ENCODE assay signal across 11 cellular contexts in the genomic region with DNA sequence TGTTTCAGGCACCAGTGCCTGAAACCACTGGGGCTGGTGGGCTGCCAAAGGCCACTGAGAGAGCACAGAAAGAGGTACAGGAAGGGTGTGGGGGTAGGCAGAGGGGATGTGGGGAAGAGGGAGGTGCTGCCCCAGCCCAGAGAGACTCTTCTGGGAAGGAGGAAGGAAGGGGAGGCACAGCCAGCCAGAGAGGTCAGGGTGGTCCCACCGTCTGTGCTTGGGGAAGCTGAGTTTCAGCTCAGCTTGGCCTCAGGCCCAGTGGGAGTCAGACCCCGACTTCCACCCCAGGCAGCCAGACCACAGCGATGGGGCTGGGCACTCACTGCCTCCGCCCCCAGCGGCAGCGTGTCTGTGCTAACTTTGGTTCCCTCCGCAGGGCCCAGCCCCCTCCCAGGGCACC. TPM values are rescaled to one million over a fixed set of nuclear protein-coding genes. Genes with fewer than 3 reads are reported as not detected.
DNase-seq lines count a peak whose midpoint lies in the region; ATAC-seq and TF ChIP-seq lines count a peak whose summit lies in the region.
"Had no signal": no experiment of that assay in that cellular context is flagged by ENCODE, and none has a peak within 500 bp of the region (broad histone marks: within the 10 kb centered on the region; RNA-seq: fewer than 3 reads in every experiment).

No MANE protein-coding gene starts in this region.

- no peak overlapping the region for H3K4me3 ChIP-seq in osteoblast (ENCODE audit: insufficient read depth, low read length)
- no peak overlapping the region for H3K4me3 ChIP-seq in MG63

- H3K79me2 ChIP-seq in osteoblast (ENCODE audit: insufficient read depth, low read length), result no peaks in the 10 kb centered on the region

- H3K27ac ChIP-seq in osteoblast (ENCODE audit: low read depth, low read length), result no peak overlapping the region

- peak; percentile 98 for DNase-seq in GDM1 (lab: John Stamatoyannopoulos, UW)
- DNase-seq in Kasumi-1 (lab: John Stamatoyannopoulos, UW), result peak; percentile 97
- DNase-seq in dermis microvascular lymphatic vessel endothelial cell (ENCODE audit: low read depth in 2 of 2), result peak; percentile 23 to 55
- DNase-seq in osteoblast (ENCODE audit: insufficient read length, low spot score, missing footprints), result peak; percentile 77
- DNase-seq in SKM-1 treated with dmso at 0.1 percent for 144 hours (lab: John Stamatoyannopoulos, UW; ENCODE audit: unreplicated experiment), result no peak
- no peak for DNase-seq in HEK293T (ENCODE audit: extremely low spot score)
- no peak for DNase-seq in MG63
- DNase-seq: DMS79 had no signal

- no peak overlapping the region for H2AFZ ChIP-seq in osteoblast (ENCODE audit: low read length)

- peaks cover 9% of the 10 kb centered on the region for H3K4me1 ChIP-seq in osteoblast (ENCODE audit: insufficient read depth, low read length)

- H3K27me3 ChIP-seq in osteoblast (ENCODE audit: insufficient read depth, low read length) (no peaks in the 10 kb centered on the region), MG63 (no peaks in the 10 kb centered on the region)

- H3K36me3 ChIP-seq in osteoblast (ENCODE audit: insufficient read depth, low read length) (no peaks in the 10 kb centered on the region), MG63 (peaks cover 16% of the 10 kb centered on the region)

- no peaks in the 10 kb centered on the region for H4K20me1 ChIP-seq in osteoblast (ENCODE audit: insufficient read depth, low read length)

- no peak overlapping the region for H3K4me2 ChIP-seq in osteoblast (ENCODE audit: insufficient read depth, low read length)

- H3K9me3 ChIP-seq in osteoblast (ENCODE audit: low read depth, low read length), result no peaks in the 10 kb centered on the region
- H3K9me3 ChIP-seq in MG63, result no peaks in the 10 kb centered on the region

- CTCF ChIA-PET in HEK293T (lab: Yijun Ruan, JAX), result no interaction called here

- no peak for TF ChIP-seq CTCF in osteoblast (IDR thresholded peaks at IDR 0.05; ENCODE audit: extremely low read depth, low read depth, low read length)

- POLR2A ChIA-PET in HEK293T (lab: Yijun Ruan, JAX), result interaction anchor here (0.8 kb wide), 1 partner anchor 9 kb away, joined by 4 read pairs; the partner anchor contains the start of gene PHYKPL

- no peak for ATAC-seq in HG03097 (IDR thresholded peaks at IDR 0.05; ENCODE audit: low FRiP score, unreplicated experiment)

TF ChIP-seq in HEK293T, 16 proteins besides CTCF, POLR2A, EP300 and RAD21:
- TF ChIP-seq HDGF (IDR thresholded peaks at IDR 0.05; ENCODE audit: borderline replicate concordance), result no peak
- no peak for TF ChIP-seq ZNF384 (IDR thresholded peaks at IDR 0.05)
- TF ChIP-seq CTBP1 (IDR thresholded peaks at IDR 0.05; ENCODE audit: borderline replicate concordance), result no peak

RNA-seq across cellular contexts. Expression of gene PHYKPL, which starts 8.7 kb away (rescaled TPM):
- total RNA-seq in dermis microvascular lymphatic vessel endothelial cell, result 28.4 and 45.5 TPM in 2 replicates
- total RNA-seq in osteoblast, result 35.1 and 36.5 TPM in 2 replicates
- 37.7 and 50.9 TPM in 2 replicates for total RNA-seq in MG63 (2014; rRNA removed; shearing (Covaris generic); ENCODE audit: low replicate concordance)

RNA-seq across cellular contexts. Expression of gene HNRNPAB, which starts 36.9 kb away (rescaled TPM):
- total RNA-seq in dermis microvascular lymphatic vessel endothelial cell (37.5 and 46.4 TPM in 2 replicates), osteoblast (40.9 and 42.4 TPM in 2 replicates)
- total RNA-seq in MG63 (2014; rRNA removed; shearing (Covaris generic); ENCODE audit: low replicate concordance), result 250 and 316 TPM in 2 replicates

RNA-seq across cellular contexts. Expression of gene GMCL2, which starts 54.1 kb away (rescaled TPM):
- total RNA-seq in dermis microvascular lymphatic vessel endothelial cell (not detected in 2 replicates), osteoblast (not detected in 2 replicates)
- not detected in 2 replicates for total RNA-seq in MG63 (2014; rRNA removed; shearing (Covaris generic); ENCODE audit: low replicate concordance)
- total RNA-seq: bronchial epithelial cell, myocyte had no signal

Comparison
In these comparisons a context has a peak if more than half of its experiments do, and no peak if none do; other contexts are left out.
1. DNase-seq: peak in GDM1 (single experiment), Kasumi-1 (2 of 2), dermis microvascular lymphatic vessel endothelial cell (2 of 2) and osteoblast (single experiment); none in SKM-1 treated with dmso at 0.1 percent for 144 hours (single experiment), HEK293T (single experiment) and MG63 (single experiment).